Comparison of ENCODE assay signal across 8 cellular contexts in genomic region chr1:165697881-165698842, GRCh38. TPM values are rescaled to one million over a fixed set of nuclear protein-coding genes. Genes with fewer than 3 reads are reported as not detected.
A peak's percentile ranks its signal among the peaks of the same experiment; 100 is the strongest.
DNase-seq lines count a peak whose midpoint lies in the region; ATAC-seq and TF ChIP-seq lines count a peak whose summit lies in the region.

ALDH9A1 (minus strand) TSS chr1:165698562; CDS start chr1:165698558, 4 bp downstream.

- peak; percentile 68 for DNase-seq in NCI-H524 treated with DMSO at 0.1 percent for 48 hours (lab: John Stamatoyannopoulos, UW)
- DNase-seq in activated CD4-positive, alpha-beta T cell treated with anti-CD3 and anti-CD28 coated beads for 4 hours = peak; percentile 76 to 79
- DNase-seq in left colon = peak; percentile 89 to 90
- peak; percentile 89 for DNase-seq in stimulated activated CD4-positive, alpha-beta T cell treated with anti-CD3 and anti-CD28 coated beads, Interleukin-1b, Interleukin-23, amount 100 ng/mL, for 48 hours

- TF ChIP-seq CTCF in C4-2B (conservative IDR thresholded peaks at IDR 0.05) = peak; percentile 74

- H3K27ac ChIP-seq in C4-2B = peak within 1 kb of the TSS; percentile 87
- peak within 1 kb of the TSS; percentile 91 for H3K27ac ChIP-seq in cingulate gyrus (ENCODE audit: low read depth, low read length)

- peak; percentile 92 for ATAC-seq in GM19328 (IDR thresholded peaks at IDR 0.05; ENCODE audit: unreplicated experiment)
- peak; percentile 80 for ATAC-seq in HG03469 (IDR thresholded peaks at IDR 0.05; ENCODE audit: unreplicated experiment)
- peak; percentile 95 for ATAC-seq in left colon

- intact Hi-C loops in left colon (cut with DNase I, micrococcal nuclease) = loop anchor here in 1 of 2 donors (2.0 kb wide), 1 partner anchor 67 kb away; the partner anchor contains the start of gene MGST3

RNA-seq across cellular contexts. Expression of gene ALDH9A1, which starts in this region (rescaled TPM):
- total RNA-seq in left colon = 10 to 100 TPM; 63.8 to 65.6 TPM

Comparison
In these comparisons a context has a peak if more than half of its experiments do, and no peak if none do; other contexts are left out.
1. Peak in every context shown above with its lines: DNase-seq, ATAC-seq and H3K27ac ChIP-seq.